Comparison of ENCODE assay signal across 21 cellular contexts in genomic region chr1:199751524-199751923, GRCh38.
"Had no signal": no experiment of that assay in that cellular context is flagged by ENCODE, and none has a peak within 500 bp of the region (broad histone marks: within the 10 kb centered on the region; RNA-seq: fewer than 3 reads in every experiment).

No MANE protein-coding gene starts in this region.

- H3K4me1 Mint-ChIP-seq: immature natural killer cell had no signal

- H3K27ac ChIP-seq: coronary artery, dorsolateral prefrontal cortex, esophagus muscularis mucosa, foreskin keratinocyte, gastroesophageal sphincter, heart left ventricle, hepatocyte had no signal

- H3K27ac Mint-ChIP-seq: immature natural killer cell, memory B cell had no signal

- H3K36me3 ChIP-seq: esophagus muscularis mucosa, gastroesophageal sphincter, heart left ventricle had no signal

- DNase-seq: dermis blood vessel endothelial cell; dorsolateral prefrontal cortex; effector CD4-positive, alpha-beta T cell; effector memory CD4-positive, alpha-beta T cell; foreskin keratinocyte; heart left ventricle; hypothalamus; immature natural killer cell; islet precursor cell; kidney; kidney glomerular epithelial cell; left colon; left ventricle myocardium superior; mesendoderm; midbrain had no signal

- H3K9me3 Mint-ChIP-seq: memory B cell had no signal

- H3K27me3 ChIP-seq: foreskin keratinocyte had no signal

- ATAC-seq: foreskin keratinocyte, gastroesophageal sphincter, heart left ventricle, left colon, left ventricle myocardium superior had no signal

- H3K36me3 Mint-ChIP-seq: immature natural killer cell, memory B cell had no signal

- H3K4me3 Mint-ChIP-seq: immature natural killer cell, memory B cell had no signal

- H3K4me1 ChIP-seq: esophagus muscularis mucosa, foreskin keratinocyte, gastroesophageal sphincter had no signal

- H3K4me3 ChIP-seq: coronary artery, dorsolateral prefrontal cortex, esophagus muscularis mucosa, gastroesophageal sphincter, heart left ventricle, hepatocyte, lung had no signal
